ENCODE assay signal across 8 cellular contexts in genomic region chr2:134367915-134368911, GRCh38.
A peak's percentile ranks its signal among the peaks of the same experiment; 100 is the strongest.
DNase-seq lines count a peak whose midpoint lies in the region; ATAC-seq and TF ChIP-seq lines count a peak whose summit lies in the region.

No MANE protein-coding gene starts in this region.

- peaks cover 10% of the 10 kb centered on the region for H3K36me3 Mint-ChIP-seq in nephron progenitor cell (ENCODE audit: low read depth)

- peak overlapping the region; percentile 5 for H3K4me3 Mint-ChIP-seq in nephron progenitor cell

- H3K27ac Mint-ChIP-seq in nephron progenitor cell: peak overlapping the region; percentile 89

- DNase-seq in ELR (ENCODE audit: low read depth) (peak; percentile 33), NCI-H2107 treated with DMSO at 0.1 percent for 48 hours (lab: John Stamatoyannopoulos, UW; ENCODE audit: unreplicated experiment) (peak; percentile 82), astrocyte of the hippocampus (ENCODE audit: low read depth, low spot score) (peak; percentile 85), nephron progenitor cell (no peak), NCI-H1436 treated with DMSO at 0.1 percent for 48 hours (lab: John Stamatoyannopoulos, UW) (no peak)
- no peak for DNase-seq in activated CD4-positive, alpha-beta T cell treated with anti-CD3 and anti-CD28 coated beads, Interleukin-2, amount 50 U/mL, for 48 hours

- ATAC-seq in GM21619 (IDR thresholded peaks at IDR 0.05; ENCODE audit: unreplicated experiment): no peak
- no peak for ATAC-seq in GM21447 (IDR thresholded peaks at IDR 0.05; ENCODE audit: unreplicated experiment)

- no peak for TF ChIP-seq CTCF in nephron progenitor cell (IDR thresholded peaks at IDR 0.05)

- H3K9me3 Mint-ChIP-seq in nephron progenitor cell: no peaks in the 10 kb centered on the region

- no peaks in the 10 kb centered on the region for H3K27me3 Mint-ChIP-seq in nephron progenitor cell (ENCODE audit: low read depth, poor library complexity)

- peaks cover 38% of the 10 kb centered on the region for H3K4me1 Mint-ChIP-seq in nephron progenitor cell

Comparison
In these comparisons a context has a peak if more than half of its experiments do, and no peak if none do; other contexts are left out.
1. DNase-seq: peak in ELR (single experiment), NCI-H2107 treated with DMSO at 0.1 percent for 48 hours (single experiment) and astrocyte of the hippocampus (single experiment); none in nephron progenitor cell (single experiment), NCI-H1436 treated with DMSO at 0.1 percent for 48 hours (single experiment) and activated CD4-positive, alpha-beta T cell treated with anti-CD3 and anti-CD28 coated beads, Interleukin-2, amount 50 U/mL, for 48 hours (0 of 2).